Comparison of ENCODE assay signal across 18 cellular contexts in the genomic region with DNA sequence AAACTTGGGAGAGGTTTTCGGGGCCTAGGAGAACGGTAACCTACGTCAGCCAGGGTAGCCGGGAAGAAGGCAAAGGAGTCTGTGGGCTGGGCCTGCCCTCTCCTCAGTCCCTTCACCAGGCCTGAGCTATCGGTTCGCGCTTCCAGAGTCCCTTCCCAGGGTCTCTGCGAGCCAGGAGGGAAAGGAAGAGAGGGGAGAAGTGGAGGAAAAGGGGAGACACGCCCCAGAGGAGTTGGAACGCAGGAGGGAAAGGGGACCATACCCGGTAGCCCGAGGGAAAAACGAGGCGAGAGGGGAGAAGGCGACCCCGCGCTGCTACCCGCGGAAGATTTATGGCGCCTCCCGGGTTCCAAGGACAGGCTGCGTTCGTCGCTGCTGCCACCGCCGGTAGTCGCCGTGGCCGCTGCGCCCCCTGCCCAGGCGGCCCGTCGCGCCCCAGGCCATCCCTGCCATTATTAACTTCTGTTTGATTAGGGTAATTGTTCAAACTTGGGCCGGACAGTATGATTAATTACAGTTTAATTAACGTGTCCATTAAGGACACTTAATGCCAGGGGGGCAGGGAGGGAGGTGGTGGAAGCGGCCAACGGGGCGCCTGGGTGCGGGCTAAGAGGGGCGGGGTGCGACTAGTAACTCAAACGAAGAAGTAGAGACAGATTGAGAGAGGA. TPM values are rescaled to one million over a fixed set of nuclear protein-coding genes. Genes with fewer than 3 reads are reported as not detected.
DNase-seq lines count a peak whose midpoint lies in the region; ATAC-seq and TF ChIP-seq lines count a peak whose summit lies in the region.
"Had no signal": no experiment of that assay in that cellular context is flagged by ENCODE, and none has a peak within 500 bp of the region (broad histone marks: within the 10 kb centered on the region; RNA-seq: fewer than 3 reads in every experiment).

No MANE protein-coding gene starts in this region.

- H3K27me3 ChIP-seq in iPS-20b (ENCODE audit: insufficient read depth, low read length): peaks cover 99% of the 10 kb centered on the region
- H3K27me3 ChIP-seq in tibial nerve: peaks cover 10 to 96% of the 10 kb centered on the region in 2 donors

- no peaks in the 10 kb centered on the region for H3K36me3 ChIP-seq in iPS-20b (ENCODE audit: insufficient read depth, low read depth, low read length)
- H3K36me3 ChIP-seq in tibial nerve: no peaks in the 10 kb centered on the region
- H3K36me3 ChIP-seq: esophagus muscularis mucosa had no signal

- H3K9ac ChIP-seq in iPS-20b (ENCODE audit: low read depth, low read length): no peak overlapping the region
- H3K9ac ChIP-seq: parathyroid adenoma had no signal

- H3K9me3 ChIP-seq in iPS-20b (ENCODE audit: insufficient read depth, low read depth, low read length) (no peaks in the 10 kb centered on the region; the same call in 1 of the 2 replicates), tibial nerve (peaks cover 0 to 4% (median 0%) of the 10 kb centered on the region in 4 donors)
- H3K9me3 ChIP-seq: esophagus muscularis mucosa had no signal

- no peak for TF ChIP-seq CTCF in tibial nerve (IDR thresholded peaks at IDR 0.05)

- TF ChIP-seq POLR2A in tibial nerve (IDR thresholded peaks at IDR 0.05): no peak

- DNase-seq in activated T-cell treated with anti-CD3 and anti-CD28 coated beads, Interleukin-2, amount 50 U/mL, for 4 hours: no peak
- DNase-seq in activated T-cell treated with anti-CD3 and anti-CD28 coated beads for 4 hours (no peak), NCI-H1417 (lab: John Stamatoyannopoulos, UW) (peak in 2 of 3 experiments; percentile 85 to 93), tibial nerve (ENCODE audit: low spot score in 2 of 2) (no peak), HUDEP-2 (lab: John Stamatoyannopoulos, UW; ENCODE audit: unreplicated experiment in 76 of 76) (no peak)
- DNase-seq in stimulated activated effector memory CD8-positive, alpha-beta T cell treated with anti-CD3 and anti-CD28 coated beads, Interleukin-12 subunit alpha, Interleukin-12 subunit beta, amount 100 ng/mL, for 72 hours (ENCODE audit: low spot score in 2 of 2): no peak
- DNase-seq: activated effector memory CD4-positive, alpha-beta T cell treated with Interleukin-2 at 50 U/mL for 16 hours; AML-193; HFFc6; IMR-90; NCI-H1436; SHP77 treated with DMSO at 0.1 percent for 48 hours had no signal

- H3K4me1 ChIP-seq in iPS-20b (ENCODE audit: insufficient read depth, low read length) (peaks cover 10% of the 10 kb centered on the region; the same call in 1 of the 2 replicates), tibial nerve (peaks cover 0 to 75% (median 11%) of the 10 kb centered on the region in 4 donors)
- H3K4me1 ChIP-seq: parathyroid adenoma had no signal

- H3K27me3 Mint-ChIP-seq in activated T-cell treated with anti-CD3 and anti-CD28 coated beads, Interleukin-2, amount 50 U/mL, for 4 hours (ENCODE audit: low read depth): peaks cover 82% of the 10 kb centered on the region

- ATAC-seq in activated T-cell treated with anti-CD3 and anti-CD28 coated beads, Interleukin-2, amount 50 U/mL, for 4 hours: no peak
- ATAC-seq in stimulated activated effector memory CD8-positive, alpha-beta T cell treated with anti-CD3 and anti-CD28 coated beads, Interleukin-12 subunit alpha, Interleukin-12 subunit beta, amount 100 ng/mL, for 72 hours: no peak
- ATAC-seq in GM21786 (IDR thresholded peaks at IDR 0.05; ENCODE audit: unreplicated experiment): no peak

- peak overlapping the region; percentile 22 for H3K4me3 Mint-ChIP-seq in activated T-cell treated with anti-CD3 and anti-CD28 coated beads, Interleukin-2, amount 50 U/mL, for 4 hours
- H3K4me3 Mint-ChIP-seq in stimulated activated effector memory CD8-positive, alpha-beta T cell treated with anti-CD3 and anti-CD28 coated beads, Interleukin-12 subunit alpha, Interleukin-12 subunit beta, amount 100 ng/mL, for 72 hours: peak overlapping the region; percentile 49
- H3K4me3 Mint-ChIP-seq: HFFc6 had no signal

- H3K4me1 Mint-ChIP-seq in activated T-cell treated with anti-CD3 and anti-CD28 coated beads, Interleukin-2, amount 50 U/mL, for 4 hours (ENCODE audit: low read depth): peaks cover 46% of the 10 kb centered on the region
- H3K4me1 Mint-ChIP-seq in stimulated activated effector memory CD8-positive, alpha-beta T cell treated with anti-CD3 and anti-CD28 coated beads, Interleukin-12 subunit alpha, Interleukin-12 subunit beta, amount 100 ng/mL, for 72 hours: peaks cover 51% of the 10 kb centered on the region

- H3K9me3 Mint-ChIP-seq in activated T-cell treated with anti-CD3 and anti-CD28 coated beads, Interleukin-2, amount 50 U/mL, for 4 hours: no peaks in the 10 kb centered on the region
- H3K9me3 Mint-ChIP-seq in stimulated activated effector memory CD8-positive, alpha-beta T cell treated with anti-CD3 and anti-CD28 coated beads, Interleukin-12 subunit alpha, Interleukin-12 subunit beta, amount 100 ng/mL, for 72 hours: no peaks in the 10 kb centered on the region

- H3K4me3 ChIP-seq in iPS-20b (ENCODE audit: low read length) (peak overlapping the region; percentile 32), tibial nerve (no peak overlapping the region)
- H3K4me3 ChIP-seq: hepatocyte, lung had no signal

- WGBS in tibial nerve, 2 donors: 1 to 2% methylated on average over 42 to 43 of the region's 43 CpGs

- no peaks in the 10 kb centered on the region for H3K36me3 Mint-ChIP-seq in activated T-cell treated with anti-CD3 and anti-CD28 coated beads, Interleukin-2, amount 50 U/mL, for 4 hours (ENCODE audit: insufficient read depth)
- H3K36me3 Mint-ChIP-seq in stimulated activated effector memory CD8-positive, alpha-beta T cell treated with anti-CD3 and anti-CD28 coated beads, Interleukin-12 subunit alpha, Interleukin-12 subunit beta, amount 100 ng/mL, for 72 hours: peaks cover 21% of the 10 kb centered on the region

- no peak overlapping the region for H3K27ac ChIP-seq in iPS-20b (ENCODE audit: low read length)
- no peak overlapping the region for H3K27ac ChIP-seq in tibial nerve
- H3K27ac ChIP-seq: esophagus muscularis mucosa, hepatocyte, parathyroid adenoma had no signal

- no peak overlapping the region for H3K27ac Mint-ChIP-seq in stimulated activated effector memory CD8-positive, alpha-beta T cell treated with anti-CD3 and anti-CD28 coated beads, Interleukin-12 subunit alpha, Interleukin-12 subunit beta, amount 100 ng/mL, for 72 hours
- H3K27ac Mint-ChIP-seq: HFFc6 had no signal

- TF ChIP-seq EP300 in tibial nerve (IDR thresholded peaks at IDR 0.05): no peak

RNA-seq across cellular contexts. Expression of a gene that starts 3.4 kb away (rescaled TPM):
- total RNA-seq in activated T-cell treated with anti-CD3 and anti-CD28 coated beads, Interleukin-2, amount 50 U/mL, for 4 hours: under 1 TPM; 0.15 to 0.34 (median 0.33) TPM
- total RNA-seq in tibial nerve: 1 to 10 TPM in 1 of 4 donors, under 1 TPM in 3; 0.42 to 1.5 (median 0.82) TPM
- total RNA-seq: IMR-90 had no signal

RNA-seq across cellular contexts. Expression of a gene that starts 17.9 kb away (rescaled TPM):
- not detected for total RNA-seq in activated T-cell treated with anti-CD3 and anti-CD28 coated beads, Interleukin-2, amount 50 U/mL, for 4 hours
- not detected for total RNA-seq in tibial nerve
- total RNA-seq: esophagus muscularis mucosa, hepatocyte, HFFc6, IMR-90, lung had no signal

Comparison
In these comparisons a context has a peak if more than half of its experiments do, and no peak if none do; other contexts are left out.
1. DNase-seq: peak in NCI-H1417 (2 of 3); none in activated T-cell treated with anti-CD3 and anti-CD28 coated beads, Interleukin-2, amount 50 U/mL, for 4 hours (single experiment), activated T-cell treated with anti-CD3 and anti-CD28 coated beads for 4 hours (single experiment), stimulated activated effector memory CD8-positive, alpha-beta T cell treated with anti-CD3 and anti-CD28 coated beads, Interleukin-12 subunit alpha, Interleukin-12 subunit beta, amount 100 ng/mL, for 72 hours (0 of 2), tibial nerve (0 of 2) and HUDEP-2 (0 of 76).